In the genomic region with DNA sequence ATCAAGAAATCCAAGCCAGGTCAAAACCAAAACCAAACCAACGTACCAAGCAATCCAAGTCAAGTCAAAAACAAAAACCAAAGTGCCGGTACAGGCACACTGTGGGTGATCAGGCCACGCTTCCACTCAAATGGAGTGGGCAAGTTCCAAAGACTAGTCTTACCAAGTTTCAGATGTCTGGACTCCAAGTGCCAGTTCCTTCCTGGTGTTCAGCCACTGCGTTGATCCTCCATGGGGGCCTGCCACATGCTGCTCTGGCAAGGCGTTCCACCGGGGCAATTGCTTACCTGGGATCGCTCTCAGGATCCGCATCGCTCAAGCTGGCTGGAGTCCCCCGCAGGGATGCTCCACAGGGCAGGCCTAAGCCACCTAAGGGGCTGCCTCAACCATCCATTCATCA, we compare ENCODE assay signal across 5 cellular contexts. TPM values are rescaled to one million over a fixed set of nuclear protein-coding genes. Genes with fewer than 3 reads are reported as not detected.
"Had no signal": no experiment of that assay in that cellular context is flagged by ENCODE, and none has a peak within 500 bp of the region (broad histone marks: within the 10 kb centered on the region; RNA-seq: fewer than 3 reads in every experiment).

No MANE protein-coding gene starts in this region.

RNA-seq across cellular contexts. Expression of a gene that starts 49.1 kb away (rescaled TPM):
- total RNA-seq: HT-29, NCI-H460, PC-9, RPMI7951, SJCRH30 had no signal
